33 cellular contexts compared by ENCODE assay signal in the genomic region with DNA sequence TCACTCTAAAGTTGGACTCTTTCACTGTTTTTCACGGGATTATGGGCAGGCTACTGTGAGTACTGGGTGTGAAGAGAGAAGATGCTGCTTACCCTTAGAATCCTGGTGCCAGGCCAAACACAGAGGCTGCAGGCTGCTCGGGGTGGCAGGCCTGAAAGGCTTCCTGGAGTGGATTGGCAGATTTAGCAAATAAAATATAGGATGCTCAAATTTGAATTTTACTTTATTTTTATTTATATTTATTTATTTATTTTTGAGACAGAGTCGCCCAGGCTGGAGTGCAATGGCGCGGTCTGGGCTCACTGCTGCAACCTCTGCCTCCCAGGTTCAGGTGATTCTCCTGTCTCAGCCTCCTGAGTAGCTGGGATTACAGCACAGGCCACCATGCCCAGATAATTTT. TPM values are rescaled to one million over a fixed set of nuclear protein-coding genes. Genes with fewer than 3 reads are reported as not detected.
"Had no signal": no experiment of that assay in that cellular context is flagged by ENCODE, and none has a peak within 500 bp of the region (broad histone marks: within the 10 kb centered on the region; RNA-seq: fewer than 3 reads in every experiment).

No MANE protein-coding gene starts in this region.

- H3K27ac ChIP-seq: ascending aorta, cardiac muscle cell, Peyer's patch, SJSA1 had no signal

- H3K27ac Mint-ChIP-seq: activated CD4-positive, alpha-beta memory T cell treated with anti-CD3 and anti-CD28 coated beads, Interleukin-2, amount 10 ng/mL, durations not matched to agents 7 days and 5 days; activated CD8-positive, alpha-beta memory T cell treated with anti-CD3 and anti-CD28 coated beads, Interleukin-2, amount 10 ng/mL, durations not matched to agents 7 days and 5 days; activated naive CD4-positive, alpha-beta T cell treated with anti-CD3 and anti-CD28 coated beads, Interleukin-2, amount 50 U/mL, for 24 hours; activated naive CD8-positive, alpha-beta T cell treated with anti-CD3 and anti-CD28 coated beads, Interleukin-2, amount 10 ng/mL, durations not matched to agents 7 days and 5 days; T-helper 1 cell treated with Interleukin-12 subunit alpha and Interleukin-12 subunit beta and Interleukin-4 antibody, amounts not matched to agents 30 μg/mL and 1 μg/mL, for 36 hours; T-helper 2 cell treated with Interferon-gamma antibody and Interleukin-4, amounts not matched to agents 5 μg/mL and 100 μg/mL, for 36 hours had no signal

- DNase-seq: activated CD4-positive, alpha-beta memory T cell treated with anti-CD3 and anti-CD28 coated beads, Interleukin-2, amount 10 ng/mL, durations not matched to agents 7 days and 5 days; activated CD4-positive, alpha-beta T cell treated with anti-CD3 and anti-CD28 coated beads for 48 hours; activated CD8-positive, alpha-beta memory T cell treated with anti-CD3 and anti-CD28 coated beads for 24 hours; activated CD8-positive, alpha-beta memory T cell treated with anti-CD3 and anti-CD28 coated beads, Interleukin-2, amount 10 ng/mL, durations not matched to agents 7 days and 5 days; activated CD8-positive, alpha-beta memory T cell treated with anti-CD3 and anti-CD28 coated beads, Interleukin-2, amount 50 U/mL, for 48 hours; activated gamma-delta T cell; activated naive CD4-positive, alpha-beta T cell treated with Interleukin-2 at 50 U/mL for 16 hours; activated naive CD8-positive, alpha-beta T cell treated with anti-CD3 and anti-CD28 coated beads, Interleukin-2, amount 10 ng/mL, durations not matched to agents 7 days and 5 days; activated T-cell treated with anti-CD3 and anti-CD28 coated beads, Interleukin-2, amount 50 U/mL, for 4 hours; amygdala; IMR-90; NCI-H1092 treated with DMSO at 0.1 percent for 48 hours; NCI-H1417; NCI-H146; NCI-H187; NCI-H2029 treated with DMSO at 0.1 percent for 48 hours; NCI-H2171 treated with DMSO at 0.1 percent for 48 hours; NCI-H2227 treated with DMSO at 0.1 percent for 48 hours; NCI-H446 treated with DMSO at 0.1 percent for 48 hours; NCI-H524; PC-3; Peyer's patch; RPMI8226; SHP77 treated with DMSO at 0.1 percent for 48 hours; SK-N-SH had no signal

- H3K9me3 Mint-ChIP-seq: activated CD4-positive, alpha-beta memory T cell treated with anti-CD3 and anti-CD28 coated beads, Interleukin-2, amount 10 ng/mL, durations not matched to agents 7 days and 5 days; activated naive CD4-positive, alpha-beta T cell treated with anti-CD3 and anti-CD28 coated beads, Interleukin-2, amount 50 U/mL, for 24 hours; activated naive CD8-positive, alpha-beta T cell treated with anti-CD3 and anti-CD28 coated beads, Interleukin-2, amount 10 ng/mL, durations not matched to agents 7 days and 5 days; activated T-cell treated with anti-CD3 and anti-CD28 coated beads, Interleukin-2, amount 50 U/mL, for 4 hours; central memory CD8-positive, alpha-beta T cell; T-helper 1 cell treated with Interleukin-12 subunit alpha and Interleukin-12 subunit beta and Interleukin-4 antibody, amounts not matched to agents 30 μg/mL and 1 μg/mL, for 36 hours; T-helper 2 cell treated with Interferon-gamma antibody and Interleukin-4, amounts not matched to agents 5 μg/mL and 100 μg/mL, for 36 hours had no signal

- H3K27me3 Mint-ChIP-seq: activated CD4-positive, alpha-beta memory T cell treated with anti-CD3 and anti-CD28 coated beads, Interleukin-2, amount 10 ng/mL, durations not matched to agents 7 days and 5 days; activated naive CD4-positive, alpha-beta T cell treated with anti-CD3 and anti-CD28 coated beads, Interleukin-2, amount 50 U/mL, for 24 hours; central memory CD8-positive, alpha-beta T cell had no signal

- H3K36me3 Mint-ChIP-seq: activated CD8-positive, alpha-beta memory T cell treated with anti-CD3 and anti-CD28 coated beads, Interleukin-2, amount 10 ng/mL, durations not matched to agents 7 days and 5 days; activated naive CD4-positive, alpha-beta T cell treated with anti-CD3 and anti-CD28 coated beads, Interleukin-2, amount 50 U/mL, for 24 hours; activated naive CD8-positive, alpha-beta T cell treated with anti-CD3 and anti-CD28 coated beads, Interleukin-2, amount 10 ng/mL, durations not matched to agents 7 days and 5 days had no signal

- ATAC-seq: activated CD8-positive, alpha-beta memory T cell treated with anti-CD3 and anti-CD28 coated beads, Interleukin-2, amount 10 ng/mL, durations not matched to agents 7 days and 5 days; activated T-cell treated with anti-CD3 and anti-CD28 coated beads, Interleukin-2, amount 50 U/mL, for 4 hours; K562; PC-3 had no signal

- H3K4me3 ChIP-seq: ascending aorta, cardiac muscle cell, K562, Peyer's patch, SJSA1 had no signal

- H3K4me3 Mint-ChIP-seq: activated CD4-positive, alpha-beta memory T cell treated with anti-CD3 and anti-CD28 coated beads, Interleukin-2, amount 10 ng/mL, durations not matched to agents 7 days and 5 days; activated CD8-positive, alpha-beta memory T cell treated with anti-CD3 and anti-CD28 coated beads, Interleukin-2, amount 10 ng/mL, durations not matched to agents 7 days and 5 days; activated naive CD4-positive, alpha-beta T cell treated with anti-CD3 and anti-CD28 coated beads, Interleukin-2, amount 50 U/mL, for 24 hours; activated naive CD8-positive, alpha-beta T cell treated with anti-CD3 and anti-CD28 coated beads, Interleukin-2, amount 10 ng/mL, durations not matched to agents 7 days and 5 days; activated T-cell treated with anti-CD3 and anti-CD28 coated beads, Interleukin-2, amount 50 U/mL, for 4 hours; T-helper 1 cell treated with Interleukin-12 subunit alpha and Interleukin-12 subunit beta and Interleukin-4 antibody, amounts not matched to agents 30 μg/mL and 1 μg/mL, for 36 hours; T-helper 2 cell treated with Interferon-gamma antibody and Interleukin-4, amounts not matched to agents 5 μg/mL and 100 μg/mL, for 36 hours had no signal

RNA-seq across cellular contexts. Expression of a gene that starts 14.9 kb away (rescaled TPM):
- total RNA-seq: activated CD4-positive, alpha-beta memory T cell treated with anti-CD3 and anti-CD28 coated beads, Interleukin-2, amount 10 ng/mL, durations not matched to agents 7 days and 5 days; activated CD8-positive, alpha-beta memory T cell treated with anti-CD3 and anti-CD28 coated beads, Interleukin-2, amount 10 ng/mL, durations not matched to agents 7 days and 5 days; activated naive CD8-positive, alpha-beta T cell treated with anti-CD3 and anti-CD28 coated beads, Interleukin-2, amount 10 ng/mL, durations not matched to agents 7 days and 5 days; activated T-cell treated with anti-CD3 and anti-CD28 coated beads, Interleukin-2, amount 50 U/mL, for 4 hours; IMR-90; K562; PC-3; SJSA1 had no signal
